ENCODE assay signal across 11 cellular contexts in genomic region chr15:63218114-63218808, GRCh38. TPM values are rescaled to one million over a fixed set of nuclear protein-coding genes. Genes with fewer than 3 reads are reported as not detected.
A peak's percentile ranks its signal among the peaks of the same experiment; 100 is the strongest.
DNase-seq lines count a peak whose midpoint lies in the region; ATAC-seq and TF ChIP-seq lines count a peak whose summit lies in the region.
"Had no signal": no experiment of that assay in that cellular context is flagged by ENCODE, and none has a peak within 500 bp of the region (broad histone marks: within the 10 kb centered on the region; RNA-seq: fewer than 3 reads in every experiment).

No MANE protein-coding gene starts in this region.

- H4K20me1 ChIP-seq in SK-N-SH (ENCODE audit: insufficient read depth): no peaks in the 10 kb centered on the region

- H3K9me2 ChIP-seq in SK-N-SH: no peaks in the 10 kb centered on the region

- H3K4me2 ChIP-seq in SK-N-SH: no peak overlapping the region

- TF ChIP-seq CTCF in SK-N-SH (IDR thresholded peaks at IDR 0.05): no peak
- no peak for TF ChIP-seq CTCF in astrocyte of the cerebellum (IDR thresholded peaks at IDR 0.05; ENCODE audit: low read depth, low read length, missing control alignments)
- no peak for TF ChIP-seq CTCF in right atrium auricular region (IDR thresholded peaks at IDR 0.05)
- no peak for TF ChIP-seq CTCF in stomach (IDR thresholded peaks at IDR 0.05)
- TF ChIP-seq CTCF in psoas muscle (IDR thresholded peaks at IDR 0.05): no peak

- POLR2A ChIA-PET in SK-N-SH (lab: Yijun Ruan, JAX): no interaction called here

- intact Hi-C loops in stomach (cut with DNase I; ENCODE audit: low total_unique reads): no loop called here
- intact Hi-C loops in psoas muscle (cut with DNase I): no loop called here

- H3K27me3 ChIP-seq in SK-N-SH (ENCODE audit: insufficient read depth) (no peaks in the 10 kb centered on the region), right atrium auricular region (no peaks in the 10 kb centered on the region), stomach (no peaks in the 10 kb centered on the region), psoas muscle (ENCODE audit: insufficient read depth in 3 of 3, low read length in 2 of 3) (no peaks in the 10 kb centered on the region)

- no peak for TF ChIP-seq RAD21 in SK-N-SH (IDR thresholded peaks at IDR 0.05; ENCODE audit: low read length)

- in situ Hi-C loops in astrocyte of the cerebellum (cut with HindIII; ENCODE audit: low sequenced_read_pairs): no loop called here

- H3K9ac ChIP-seq in SK-N-SH: no peak overlapping the region

- no peak overlapping the region for H2AFZ ChIP-seq in SK-N-SH (ENCODE audit: low read depth)

- no peaks in the 10 kb centered on the region for H3K9me3 ChIP-seq in SK-N-SH
- no peaks in the 10 kb centered on the region for H3K9me3 ChIP-seq in right atrium auricular region
- H3K9me3 ChIP-seq in stomach: no peaks in the 10 kb centered on the region
- H3K9me3 ChIP-seq in psoas muscle: no peaks in the 10 kb centered on the region

- peaks cover 25% of the 10 kb centered on the region for H3K79me2 ChIP-seq in SK-N-SH (ENCODE audit: insufficient read depth)

- CTCF ChIA-PET in SK-N-SH (lab: Yijun Ruan, JAX): no interaction called here

- peaks cover 26% of the 10 kb centered on the region for H3F3A ChIP-seq in SK-N-SH (replicated peaks; ENCODE audit: insufficient read depth)

- H3K4me3 ChIP-seq in SK-N-SH (ENCODE audit: low read depth in 2 of 2, low read length in 1 of 2) (no peak overlapping the region), astrocyte of the cerebellum (ENCODE audit: low read depth, low read length) (no peak overlapping the region), right atrium auricular region (no peak overlapping the region), stomach (no peak overlapping the region), psoas muscle (no peak overlapping the region)

- TF ChIP-seq EP300 in SK-N-SH (IDR thresholded peaks at IDR 0.05; ENCODE audit: borderline replicate concordance in 1 of 2, low read depth in 1 of 2, low read length in 1 of 2) (no peak), stomach (IDR thresholded peaks at IDR 0.05) (no peak)

- H3K36me3 ChIP-seq in SK-N-SH (replicated peaks in 1 of 2; ENCODE audit: control insufficient read depth in 1 of 2, insufficient read depth in 2 of 2, low read length in 1 of 2) (no peaks in the 10 kb centered on the region), right atrium auricular region (no peaks in the 10 kb centered on the region), stomach (peaks cover 0 to 4% (median under 1%) of the 10 kb centered on the region in 4 donors), psoas muscle (ENCODE audit: insufficient read depth in 1 of 2, low read depth in 1 of 2) (no peaks in the 10 kb centered on the region)

- no peak for ATAC-seq in SK-N-SH treated with all-trans-retinoic acid at 6 μM for 48 hours
- ATAC-seq in GM18502 (IDR thresholded peaks at IDR 0.05; ENCODE audit: poor library complexity, unreplicated experiment): no peak
- no peak for ATAC-seq in psoas muscle

- 85% methylated on average over 5 of the region's 5 CpGs for WGBS in SK-N-SH (ENCODE audit: low lambda C conversion rate)
- WGBS in stomach, 5 donors: 27 to 48% (median 34%) methylated on average over 5 of the region's 5 CpGs
- 62 to 78% (median 76%) methylated on average over 5 of the region's 5 CpGs for WGBS in psoas muscle, 3 donors

- peaks cover 1 to 14% of the 10 kb centered on the region in 2 experiments; a peak in 2 of 4 replicates for H3K4me1 ChIP-seq in SK-N-SH (ENCODE audit: control insufficient read depth in 1 of 2, insufficient read depth in 2 of 2, low read depth in 1 of 2, low read length in 1 of 2)
- H3K4me1 ChIP-seq in right atrium auricular region: peaks cover 0 to 36% of the 10 kb centered on the region in 2 donors
- peaks cover 7 to 53% (median 27%) of the 10 kb centered on the region in 4 donors for H3K4me1 ChIP-seq in stomach
- H3K4me1 ChIP-seq in psoas muscle: peaks cover 11% of the 10 kb centered on the region

- H3K27ac ChIP-seq in SK-N-SH (ENCODE audit: low read depth in 2 of 2, low read length in 1 of 2) (peak overlapping the region in 1 of 2 experiments; percentile 35; a peak in 1 of 4 replicates), right atrium auricular region (peak overlapping the region; percentile 21 to 41), stomach (peak overlapping the region in 4 of 5 donors; percentile 10 to 70 (median 42)), psoas muscle (no peak overlapping the region)

- no peak for DNase-seq in SK-N-SH
- peak; percentile 27 for DNase-seq in astrocyte of the cerebellum (ENCODE audit: low read depth)
- DNase-seq in right atrium auricular region (ENCODE audit: low spot score): no peak
- no peak for DNase-seq in stomach
- no peak for DNase-seq in SW480 (ENCODE audit: low spot score)
- DNase-seq in psoas muscle: no peak
- DNase-seq: activated CD4-positive, alpha-beta T cell treated with anti-CD3 and anti-CD28 coated beads, Interleukin-2, amount 50 U/mL, for 48 hours; endodermal cell; NCI-H748 treated with DMSO at 0.1 percent for 48 hours had no signal

- TF ChIP-seq POLR2A in stomach (IDR thresholded peaks at IDR 0.05): no peak

TF ChIP-seq in SK-N-SH treated with all-trans-retinoic acid at 6 μM for 48 hours, 23 proteins besides CTCF, POLR2A, EP300 and RAD21:
- no peak for TF ChIP-seq PPARA (CRISPR knock-in tag; IDR thresholded peaks at IDR 0.05; ENCODE audit: borderline replicate concordance)
- peak; percentile 54 for TF ChIP-seq ISL1 (CRISPR knock-in tag; IDR thresholded peaks at IDR 0.05)
- no peak for TF ChIP-seq BACH2 (CRISPR knock-in tag; IDR thresholded peaks at IDR 0.05; ENCODE audit: borderline replicate concordance)

TF ChIP-seq in SK-N-SH, 30 proteins besides CTCF, POLR2A, EP300 and RAD21 (continues in another document):
- TF ChIP-seq NRF1 (IDR thresholded peaks at IDR 0.05; ENCODE audit: low read depth, low read length) (no peak), USF1 (IDR thresholded peaks at IDR 0.05; ENCODE audit: borderline replicate concordance, low read depth) (no peak), GATA2 (CRISPR knock-in tag; IDR thresholded peaks at IDR 0.05) (no peak), TAF1 (IDR thresholded peaks at IDR 0.05; ENCODE audit: borderline replicate concordance, low read depth, low read length) (no peak), POLR2AphosphoS5 (IDR thresholded peaks at IDR 0.05; ENCODE audit: low read depth, low read length) (no peak), MXI1 (IDR thresholded peaks at IDR 0.05; ENCODE audit: low read depth, low read length) (no peak), MEF2A (IDR thresholded peaks at IDR 0.05; ENCODE audit: borderline replicate concordance, low read depth) (no peak), TEAD4 (IDR thresholded peaks at IDR 0.05; ENCODE audit: borderline replicate concordance, insufficient read depth) (no peak), JUND (IDR thresholded peaks at IDR 0.05) (no peak), SMC3 (IDR thresholded peaks at IDR 0.05; ENCODE audit: low read depth, low read length) (no peak), EZH2phosphoT487 (IDR thresholded peaks at IDR 0.05; ENCODE audit: borderline replicate concordance, low read depth) (no peak), RXRA (IDR thresholded peaks at IDR 0.05; ENCODE audit: borderline replicate concordance, low read depth) (no peak)
- TF ChIP-seq, protein P1, sequence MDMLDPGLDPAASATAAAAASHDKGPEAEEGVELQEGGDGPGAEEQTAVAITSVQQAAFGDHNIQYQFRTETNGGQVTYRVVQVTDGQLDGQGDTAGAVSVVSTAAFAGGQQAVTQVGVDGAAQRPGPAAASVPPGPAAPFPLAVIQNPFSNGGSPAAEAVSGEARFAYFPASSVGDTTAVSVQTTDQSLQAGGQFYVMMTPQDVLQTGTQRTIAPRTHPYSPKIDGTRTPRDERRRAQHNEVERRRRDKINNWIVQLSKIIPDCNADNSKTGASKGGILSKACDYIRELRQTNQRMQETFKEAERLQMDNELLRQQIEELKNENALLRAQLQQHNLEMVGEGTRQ (IDR thresholded peaks at IDR 0.05; ENCODE audit: borderline replicate concordance, low read depth, low read length): no peak
- TF ChIP-seq, protein P2, sequence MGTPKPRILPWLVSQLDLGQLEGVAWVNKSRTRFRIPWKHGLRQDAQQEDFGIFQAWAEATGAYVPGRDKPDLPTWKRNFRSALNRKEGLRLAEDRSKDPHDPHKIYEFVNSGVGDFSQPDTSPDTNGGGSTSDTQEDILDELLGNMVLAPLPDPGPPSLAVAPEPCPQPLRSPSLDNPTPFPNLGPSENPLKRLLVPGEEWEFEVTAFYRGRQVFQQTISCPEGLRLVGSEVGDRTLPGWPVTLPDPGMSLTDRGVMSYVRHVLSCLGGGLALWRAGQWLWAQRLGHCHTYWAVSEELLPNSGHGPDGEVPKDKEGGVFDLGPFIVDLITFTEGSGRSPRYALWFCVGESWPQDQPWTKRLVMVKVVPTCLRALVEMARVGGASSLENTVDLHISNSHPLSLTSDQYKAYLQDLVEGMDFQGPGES (IDR thresholded peaks at IDR 0.05; ENCODE audit: low read depth, low read length): no peak

RNA-seq across cellular contexts. Expression of gene RAB8B, which starts 28.9 kb away (rescaled TPM):
- 4.7 and 5.4 TPM in 2 replicates for polyA plus RNA-seq in SK-N-SH (2012; rRNA removed)
- 8.9 and 12.6 TPM in 2 replicates for polyA plus RNA-seq in SK-N-SH (2012; cell fraction: cytosol; rRNA removed)
- 1.9 and 6.2 TPM in 2 replicates for polyA plus RNA-seq in SK-N-SH (2012; cell fraction: nucleus; rRNA removed)
- total RNA-seq in right atrium auricular region: 10 to 100 TPM; 10.2 to 19.3 TPM
- total RNA-seq in stomach: 100 to 1,000 TPM in 1 of 5 donors, 10 to 100 TPM in 3, 1 to 10 TPM in 1; 2.0 to 103 (median 23.2) TPM
- polyA plus RNA-seq in stomach: 10 to 100 TPM in 2 of 3 donors, 1 to 10 TPM in 1; 4.5 to 13.6 (median 13.4) TPM
- 10 to 100 TPM in 1 of 4 donors, 1 to 10 TPM in 3; 5.4 to 18.1 (median 8.4) TPM for total RNA-seq in psoas muscle
- polyA plus RNA-seq in psoas muscle: 1 to 10 TPM; 2.5 to 5.0 (median 4.6) TPM

RNA-seq across cellular contexts. Expression of gene APH1B, which starts 59.1 kb away (rescaled TPM):
- polyA plus RNA-seq in SK-N-SH (2012; rRNA removed): 7.6 and 11.2 TPM in 2 replicates
- 9.1 and 10.1 TPM in 2 replicates for polyA plus RNA-seq in SK-N-SH (2012; cell fraction: cytosol; rRNA removed)
- polyA plus RNA-seq in SK-N-SH (2012; cell fraction: nucleus; rRNA removed): 8.6 and 15.1 TPM in 2 replicates
- 1 to 10 TPM; 4.8 to 6.9 TPM for total RNA-seq in right atrium auricular region
- 10 to 100 TPM in 1 of 5 donors, 1 to 10 TPM in 3, under 1 TPM in 1; 0.45 to 23.5 (median 7.6) TPM for total RNA-seq in stomach
- 1 to 10 TPM in 2 of 3 donors, under 1 TPM in 1; 0.92 to 3.8 (median 2.7) TPM for polyA plus RNA-seq in stomach
- 1 to 10 TPM; 3.8 to 7.0 (median 4.6) TPM for total RNA-seq in psoas muscle
- 1 to 10 TPM; 1.2 to 2.8 (median 1.4) TPM for polyA plus RNA-seq in psoas muscle
